30 cellular contexts compared by ENCODE assay signal in the genomic region with DNA sequence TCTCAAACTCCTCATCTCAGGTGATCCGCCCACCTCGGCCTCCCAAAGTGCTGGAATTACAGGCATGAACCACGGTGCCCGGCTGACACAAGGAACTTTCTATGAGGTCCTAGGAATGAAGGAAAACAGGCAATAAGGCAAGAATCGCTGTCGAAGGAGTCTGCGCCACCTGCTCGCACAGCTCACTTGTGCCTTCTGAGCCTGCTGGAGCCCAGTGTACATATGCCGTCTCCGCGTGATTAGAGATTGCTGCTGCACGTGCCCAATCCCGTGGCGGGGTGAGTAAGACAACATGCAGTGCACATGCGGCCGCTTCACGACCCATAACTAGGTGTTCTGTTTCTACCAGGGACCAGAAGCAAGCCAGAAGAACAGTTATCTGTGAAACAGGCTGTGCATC.
"Had no signal": no experiment of that assay in that cellular context is flagged by ENCODE, and none has a peak within 500 bp of the region (broad histone marks: within the 10 kb centered on the region; RNA-seq: fewer than 3 reads in every experiment).

No MANE protein-coding gene starts in this region.

- H2AFZ ChIP-seq: hepatocyte, parathyroid adenoma had no signal

- H3K27me3 Mint-ChIP-seq: activated CD4-positive, alpha-beta memory T cell treated with anti-CD3 and anti-CD28 coated beads for 36 hours; activated naive CD8-positive, alpha-beta T cell treated with anti-CD3 and anti-CD28 coated beads for 36 hours; naive B cell; stimulated activated naive B cell treated with anti-CD40 and anti-IgM and Interleukin-4, amounts not matched to agents 10 μg/mL and 1 μg/mL and 100 μg/mL, for 72 hours had no signal

- H3K4me3 Mint-ChIP-seq: activated CD4-positive, alpha-beta memory T cell treated with anti-CD3 and anti-CD28 coated beads for 36 hours; activated CD4-positive, alpha-beta T cell treated with anti-CD3 and anti-CD28 coated beads, Interleukin-2, amount 10 ng/mL, durations not matched to agents 24 days and 14 days; activated naive CD4-positive, alpha-beta T cell treated with anti-CD3 and anti-CD28 coated beads for 36 hours; activated naive CD8-positive, alpha-beta T cell treated with anti-CD3 and anti-CD28 coated beads for 36 hours; activated T-helper 1 cell treated with anti-CD3 and anti-CD28 coated beads, Interleukin-12 subunit alpha, Interleukin-12 subunit beta, Interleukin-2, Interleukin-4 antibody, amounts not matched to agents 30 ng/mL and 10 ng/mL and 1 ng/mL, durations not matched to agents 14 hours and 24 hours and 36 hours; dendritic cell treated with granulocyte-macrophage colony-stimulating factor and Interleukin-4, amounts not matched to agents 40 ng/mL and 50 ng/mL, for 4 days; endodermal cell; stimulated activated naive B cell treated with anti-CD40 and anti-IgM and Interleukin-4, amounts not matched to agents 10 μg/mL and 1 μg/mL and 100 μg/mL, for 72 hours; T-helper 17 cell had no signal

- H3K27ac Mint-ChIP-seq: activated CD4-positive, alpha-beta memory T cell treated with anti-CD3 and anti-CD28 coated beads for 36 hours; activated CD4-positive, alpha-beta T cell treated with anti-CD3 and anti-CD28 coated beads, Interleukin-2, amount 10 ng/mL, durations not matched to agents 24 days and 14 days; activated naive CD4-positive, alpha-beta T cell treated with anti-CD3 and anti-CD28 coated beads for 36 hours; activated naive CD8-positive, alpha-beta T cell treated with anti-CD3 and anti-CD28 coated beads for 36 hours; activated T-helper 1 cell treated with anti-CD3 and anti-CD28 coated beads, Interleukin-12 subunit alpha, Interleukin-12 subunit beta, Interleukin-2, Interleukin-4 antibody, amounts not matched to agents 30 ng/mL and 10 ng/mL and 1 ng/mL, durations not matched to agents 14 hours and 24 hours and 36 hours; brain; dendritic cell treated with granulocyte-macrophage colony-stimulating factor and Interleukin-4, amounts not matched to agents 40 ng/mL and 50 ng/mL, for 4 days; endodermal cell; stimulated activated naive B cell treated with anti-CD40 and anti-IgM and Interleukin-4, amounts not matched to agents 10 μg/mL and 1 μg/mL and 100 μg/mL, for 72 hours; T-helper 17 cell had no signal

- H3K4me1 ChIP-seq: parathyroid adenoma had no signal

- H3K27ac ChIP-seq: ascending aorta, cardiac muscle cell, esophagus muscularis mucosa, hepatocyte, parathyroid adenoma, stomach, thyroid gland, WERI-Rb-1 had no signal

- H3K4me1 Mint-ChIP-seq: endodermal cell had no signal

- H3K36me3 Mint-ChIP-seq: activated CD4-positive, alpha-beta memory T cell treated with anti-CD3 and anti-CD28 coated beads for 36 hours; activated naive CD8-positive, alpha-beta T cell treated with anti-CD3 and anti-CD28 coated beads for 36 hours; brain; naive B cell; stimulated activated naive B cell treated with anti-CD40 and anti-IgM and Interleukin-4, amounts not matched to agents 10 μg/mL and 1 μg/mL and 100 μg/mL, for 72 hours had no signal

- H3K36me3 ChIP-seq: ascending aorta, cardiac muscle cell, esophagus muscularis mucosa, stomach, thyroid gland, WERI-Rb-1 had no signal

- H3K9ac ChIP-seq: parathyroid adenoma had no signal

- ATAC-seq: activated CD4-positive, CD25-positive, alpha-beta regulatory T cell treated with anti-CD3 and anti-CD28 coated beads, Interleukin-2, amount 50 U/mL, for 24 hours; left ventricle myocardium superior; right cardiac atrium; stimulated activated naive B cell treated with anti-CD40 and anti-IgM and Interleukin-4, amounts not matched to agents 10 μg/mL and 1 μg/mL and 100 μg/mL, for 72 hours; T-helper 17 cell had no signal

- H3K9me3 ChIP-seq: ascending aorta, esophagus muscularis mucosa, stomach, thyroid gland had no signal

- H3K9me3 Mint-ChIP-seq: activated CD4-positive, alpha-beta memory T cell treated with anti-CD3 and anti-CD28 coated beads for 36 hours; activated CD4-positive, alpha-beta T cell treated with anti-CD3 and anti-CD28 coated beads, Interleukin-2, amount 10 ng/mL, durations not matched to agents 24 days and 14 days; activated naive CD4-positive, alpha-beta T cell treated with anti-CD3 and anti-CD28 coated beads for 36 hours; activated naive CD8-positive, alpha-beta T cell treated with anti-CD3 and anti-CD28 coated beads for 36 hours; activated T-helper 1 cell treated with anti-CD3 and anti-CD28 coated beads, Interleukin-12 subunit alpha, Interleukin-12 subunit beta, Interleukin-2, Interleukin-4 antibody, amounts not matched to agents 30 ng/mL and 10 ng/mL and 1 ng/mL, durations not matched to agents 14 hours and 24 hours and 36 hours; dendritic cell treated with granulocyte-macrophage colony-stimulating factor and Interleukin-4, amounts not matched to agents 40 ng/mL and 50 ng/mL, for 4 days; endodermal cell; stimulated activated naive B cell treated with anti-CD40 and anti-IgM and Interleukin-4, amounts not matched to agents 10 μg/mL and 1 μg/mL and 100 μg/mL, for 72 hours had no signal

- H3K27me3 ChIP-seq: ascending aorta, cardiac muscle cell, esophagus muscularis mucosa, hepatocyte, stomach, thyroid gland had no signal

- DNase-seq: activated CD4-positive, alpha-beta memory T cell treated with anti-CD3 and anti-CD28 coated beads for 36 hours; activated CD4-positive, alpha-beta T cell treated with anti-CD3 and anti-CD28 coated beads, Interleukin-2, amount 10 ng/mL, durations not matched to agents 24 days and 14 days; activated CD8-positive, alpha-beta memory T cell treated with anti-CD3 and anti-CD28 coated beads, Interleukin-2, amount 50 U/mL, for 4 hours; activated effector memory CD4-positive, alpha-beta T cell treated with anti-CD3 and anti-CD28 coated beads, Interleukin-2, amount 50 U/mL, for 16 hours; activated naive CD4-positive, alpha-beta T cell treated with anti-CD3 and anti-CD28 coated beads for 36 hours; activated naive CD8-positive, alpha-beta T cell treated with anti-CD3 and anti-CD28 coated beads for 36 hours; activated T-cell treated with anti-CD3 and anti-CD28 coated beads, Interleukin-2, amount 50 U/mL, for 1 hour; endodermal cell; islet precursor cell; left ventricle myocardium superior; naive B cell; occipital lobe; right cardiac atrium; stimulated activated CD4-positive, alpha-beta T cell treated with anti-CD3 and anti-CD28 coated beads, Interleukin-15, amount 100 ng/mL, for 24 hours; stimulated activated CD4-positive, alpha-beta T cell treated with anti-CD3 and anti-CD28 coated beads, Interleukin-2, amount 100 ng/mL, for 24 hours; stimulated activated naive B cell treated with anti-CD40 and anti-IgM and Interleukin-4, amounts not matched to agents 10 μg/mL and 1 μg/mL and 100 μg/mL, for 72 hours; stomach; T-helper 17 cell; T1000; thyroid gland; WERI-Rb-1 had no signal

- H3K4me2 ChIP-seq: hepatocyte had no signal

- H3K4me3 ChIP-seq: ascending aorta, cardiac muscle cell, esophagus muscularis mucosa, hepatocyte, stomach, thyroid gland had no signal

- H3K79me2 ChIP-seq: hepatocyte, parathyroid adenoma had no signal
